Comparison of ENCODE assay signal across 8 cellular contexts in the genomic region with DNA sequence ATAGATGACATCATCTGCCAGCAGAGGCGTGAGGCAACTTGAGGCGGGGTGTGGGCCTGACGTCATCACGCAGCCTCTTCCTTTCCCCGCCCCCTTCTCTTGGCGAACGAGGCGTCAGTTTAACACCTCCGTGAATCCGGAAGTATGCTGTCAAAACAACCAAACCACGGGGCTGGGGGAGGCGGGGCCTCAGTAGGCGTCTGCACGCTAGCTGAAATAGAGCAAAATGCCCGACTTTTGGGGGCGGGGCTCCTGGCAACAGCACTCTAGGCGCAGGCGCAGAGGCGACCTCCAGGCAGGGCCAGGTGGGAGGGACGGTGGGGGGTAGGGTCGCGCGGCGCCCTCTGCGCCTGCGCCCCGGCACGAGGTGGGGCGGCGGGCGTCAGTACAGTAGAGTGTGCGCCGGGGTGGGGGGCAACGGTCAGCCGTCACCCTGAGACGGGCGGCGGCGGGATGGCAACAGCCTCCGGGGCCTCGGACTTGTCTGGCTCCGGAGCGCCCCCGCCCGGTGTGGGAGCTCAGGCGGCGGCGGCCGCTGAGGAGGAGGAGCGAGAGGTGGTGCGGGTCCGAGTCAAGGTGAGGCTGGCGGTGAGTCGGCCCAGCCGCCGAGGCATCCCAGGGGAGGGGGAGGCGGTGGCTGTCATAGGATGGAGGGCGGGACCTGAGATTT. TPM values are rescaled to one million over a fixed set of nuclear protein-coding genes. Genes with fewer than 3 reads are reported as not detected.
DNase-seq lines count a peak whose midpoint lies in the region; ATAC-seq and TF ChIP-seq lines count a peak whose summit lies in the region.

A gene with protein sequence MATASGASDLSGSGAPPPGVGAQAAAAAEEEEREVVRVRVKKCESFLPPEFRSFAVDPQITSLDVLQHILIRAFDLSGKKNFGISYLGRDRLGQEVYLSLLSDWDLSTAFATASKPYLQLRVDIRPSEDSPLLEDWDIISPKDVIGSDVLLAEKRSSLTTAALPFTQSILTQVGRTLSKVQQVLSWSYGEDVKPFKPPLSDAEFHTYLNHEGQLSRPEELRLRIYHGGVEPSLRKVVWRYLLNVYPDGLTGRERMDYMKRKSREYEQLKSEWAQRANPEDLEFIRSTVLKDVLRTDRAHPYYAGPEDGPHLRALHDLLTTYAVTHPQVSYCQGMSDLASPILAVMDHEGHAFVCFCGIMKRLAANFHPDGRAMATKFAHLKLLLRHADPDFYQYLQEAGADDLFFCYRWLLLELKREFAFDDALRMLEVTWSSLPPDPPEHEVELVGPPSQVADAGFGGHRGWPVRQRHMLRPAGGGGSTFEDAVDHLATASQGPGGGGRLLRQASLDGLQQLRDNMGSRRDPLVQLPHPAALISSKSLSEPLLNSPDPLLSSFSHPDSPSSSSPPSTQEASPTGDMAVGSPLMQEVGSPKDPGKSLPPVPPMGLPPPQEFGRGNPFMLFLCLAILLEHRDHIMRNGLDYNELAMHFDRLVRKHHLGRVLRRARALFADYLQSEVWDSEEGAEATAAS (plus strand): TSS at position 370 of the 670 bp plus-strand sequence. CDS start 84 bp downstream, at position 454.

- no peak within 1 kb of the TSS for H3K4ac ChIP-seq in trophoblast cell (ENCODE audit: low read depth, low read length)

- no peak within 1 kb of the TSS for H2AK5ac ChIP-seq in trophoblast cell (ENCODE audit: low read length)

- TF ChIP-seq CTCF in GM12872 (IDR thresholded peaks at IDR 0.05; ENCODE audit: insufficient read depth, low read depth, low read length) (peak; percentile 43; the same call in 2 of the 3 replicates), cardiac muscle cell (IDR thresholded peaks at IDR 0.05; ENCODE audit: low read depth, low read length) (peak; percentile 50), transverse colon (IDR thresholded peaks at IDR 0.05) (peak in 4 of 5 experiments; percentile 32 to 61 (median 46))

- H3K9ac ChIP-seq in adipocyte (ENCODE audit: low read length), result peak within 1 kb of the TSS; percentile 87
- H3K9ac ChIP-seq in trophoblast cell (ENCODE audit: low read length), result no peak within 1 kb of the TSS

- WGBS in trophoblast cell (ENCODE audit: extremely low coverage, insufficient coverage, insufficient read length), result no CpG with 5 or more reads among the region's 58 CpGs
- WGBS in transverse colon (ENCODE audit: low coverage in 1 of 2), 2 donors, result 66% methylated on average over 57 of the region's 58 CpGs; no CpG with 5 or more reads in 1 of the 2 donors

- peak within 1 kb of the TSS; percentile 78 for H3K18ac ChIP-seq in trophoblast cell (ENCODE audit: low read length)

- in situ Hi-C loops in transverse colon (cut with MboI; ENCODE audit: low pct_ligation_motif_present in 1 of 4, low pct_unique_long_range_greater_than_20kb in 1 of 4, low sequenced_read_pairs in 3 of 4), result no loop called here

- H3K23ac ChIP-seq in trophoblast cell (ENCODE audit: low read length), result no peak within 1 kb of the TSS

- H3K79me1 ChIP-seq in trophoblast cell (ENCODE audit: low read length), result peaks cover 4% of the 10 kb centered on the region

- H2BK12ac ChIP-seq in trophoblast cell (ENCODE audit: low read length), result no peak within 1 kb of the TSS

- peak within 1 kb of the TSS; percentile 65 for H3K4me2 ChIP-seq in trophoblast cell (ENCODE audit: low read length)

- peak within 1 kb of the TSS; percentile 46 for H2BK5ac ChIP-seq in trophoblast cell (ENCODE audit: low read depth, low read length, poor library complexity)

- peak within 1 kb of the TSS; percentile 90 for H3K27ac ChIP-seq in cardiac muscle cell
- peak within 1 kb of the TSS; percentile 47 for H3K27ac ChIP-seq in trophoblast cell (ENCODE audit: low read depth, low read length)
- peak within 1 kb of the TSS; percentile 87 to 92 (median 90) for H3K27ac ChIP-seq in transverse colon

- peak within 1 kb of the TSS; percentile 49 for H4K12ac ChIP-seq in trophoblast cell (ENCODE audit: low read depth, low read length)

- H3K9me3 ChIP-seq in adipocyte (ENCODE audit: control insufficient read depth, low read length), result no peaks in the 10 kb centered on the region
- H3K9me3 ChIP-seq in cardiac muscle cell (ENCODE audit: low read depth), result no peaks in the 10 kb centered on the region
- no peaks in the 10 kb centered on the region for H3K9me3 ChIP-seq in trophoblast cell (ENCODE audit: insufficient read depth, low read depth, low read length)
- no peaks in the 10 kb centered on the region for H3K9me3 ChIP-seq in transverse colon

- TF ChIP-seq POLR2A in transverse colon (IDR thresholded peaks at IDR 0.05), result peak; percentile 74

- H3K36me3 ChIP-seq in adipocyte (ENCODE audit: control insufficient read depth, insufficient read depth, low read length, severe bottlenecking) (peaks cover 6% of the 10 kb centered on the region), cardiac muscle cell (no peaks in the 10 kb centered on the region), trophoblast cell (ENCODE audit: control insufficient read depth in 1 of 2, insufficient read depth in 2 of 2, low read length in 2 of 2) (peaks cover 2 to 8% of the 10 kb centered on the region in 2 experiments), transverse colon (no peaks in the 10 kb centered on the region)

- no peaks in the 10 kb centered on the region for H3K79me2 ChIP-seq in trophoblast cell (ENCODE audit: control insufficient read depth, insufficient read depth, low read length, poor library complexity)

- peak within 1 kb of the TSS; percentile 90 for H4K8ac ChIP-seq in trophoblast cell (ENCODE audit: low read depth, low read length)

- H3K4me3 ChIP-seq in adipocyte (ENCODE audit: low read length) (peak within 1 kb of the TSS; percentile 88), cardiac muscle cell (peak within 1 kb of the TSS; percentile 42), trophoblast cell (ENCODE audit: low read depth, low read length) (peak within 1 kb of the TSS; percentile 79), transverse colon (peak within 1 kb of the TSS; percentile 49 to 73 (median 58))

- peak within 1 kb of the TSS; percentile 84 for H4K91ac ChIP-seq in trophoblast cell (ENCODE audit: low read depth, low read length)

- H3K4me1 ChIP-seq in adipocyte (ENCODE audit: control insufficient read depth, insufficient read depth, low read length) (peaks cover 16% of the 10 kb centered on the region), cardiac muscle cell (ENCODE audit: low read depth) (no peaks in the 10 kb centered on the region), trophoblast cell (ENCODE audit: control insufficient read depth in 1 of 2, insufficient read depth in 2 of 2, low read length in 2 of 2) (peaks cover 3 to 5% of the 10 kb centered on the region in 2 experiments), transverse colon (peaks cover 0 to 10% (median 4%) of the 10 kb centered on the region in 4 donors)

- peak; percentile 65 for DNase-seq in NCI-H1417 treated with DMSO at 0.1 percent for 48 hours (lab: John Stamatoyannopoulos, UW)
- DNase-seq in T follicular helper cell (ENCODE audit: low read depth), result peak; percentile 96
- DNase-seq in adipocyte (ENCODE audit: low read depth), result peak; percentile 93
- DNase-seq in cardiac muscle cell (ENCODE audit: low read depth in 1 of 2, low spot score in 1 of 2), result peak; percentile 95 to 98
- DNase-seq in trophoblast cell, result peak; percentile 95 to 97
- peak; percentile 98 for DNase-seq in transverse colon

- intact Hi-C loops in transverse colon (cut with DNase I; ENCODE audit: low total_unique reads), result no loop called here

- no peak within 1 kb of the TSS for H2AFZ ChIP-seq in trophoblast cell (ENCODE audit: insufficient read depth, low read length, poor library complexity)

- peak within 1 kb of the TSS; percentile 62 for H2BK120ac ChIP-seq in trophoblast cell (ENCODE audit: insufficient read depth, low read length, poor library complexity)

- peak; percentile 83 for ATAC-seq in HG02759 (IDR thresholded peaks at IDR 0.05; ENCODE audit: unreplicated experiment)

- no peak for TF ChIP-seq EP300 in transverse colon (IDR thresholded peaks at IDR 0.05; ENCODE audit: low read depth)

- H3K27me3 ChIP-seq in adipocyte (replicated peaks; ENCODE audit: control insufficient read depth, insufficient read depth, low read length), result no peaks in the 10 kb centered on the region
- no peaks in the 10 kb centered on the region for H3K27me3 ChIP-seq in cardiac muscle cell
- H3K27me3 ChIP-seq in trophoblast cell (ENCODE audit: insufficient read depth, low read length), result no peaks in the 10 kb centered on the region
- no peaks in the 10 kb centered on the region for H3K27me3 ChIP-seq in transverse colon

- H3K14ac ChIP-seq in trophoblast cell (ENCODE audit: low read length), result peak within 1 kb of the TSS; percentile 66

RNA-seq across cellular contexts. Expression of the gene that starts here (rescaled TPM):
- total RNA-seq in cardiac muscle cell (11.0 and 17.5 TPM in 2 replicates), transverse colon (10 to 100 TPM in 3 of 4 donors, 1 to 10 TPM in 1; 8.1 to 27.7 (median 13.3) TPM)
- 9.9 and 18.1 TPM in 2 replicates for polyA plus RNA-seq in cardiac muscle cell
- 7.7 and 7.9 TPM in 2 replicates for polyA plus RNA-seq in trophoblast cell (2013)

Comparison
In these comparisons a context has a peak if more than half of its experiments do, and no peak if none do; other contexts are left out.
1. Peak in every context shown above with its lines: DNase-seq, ATAC-seq, H3K4me3 ChIP-seq and H3K27ac ChIP-seq.